In the genomic region with DNA sequence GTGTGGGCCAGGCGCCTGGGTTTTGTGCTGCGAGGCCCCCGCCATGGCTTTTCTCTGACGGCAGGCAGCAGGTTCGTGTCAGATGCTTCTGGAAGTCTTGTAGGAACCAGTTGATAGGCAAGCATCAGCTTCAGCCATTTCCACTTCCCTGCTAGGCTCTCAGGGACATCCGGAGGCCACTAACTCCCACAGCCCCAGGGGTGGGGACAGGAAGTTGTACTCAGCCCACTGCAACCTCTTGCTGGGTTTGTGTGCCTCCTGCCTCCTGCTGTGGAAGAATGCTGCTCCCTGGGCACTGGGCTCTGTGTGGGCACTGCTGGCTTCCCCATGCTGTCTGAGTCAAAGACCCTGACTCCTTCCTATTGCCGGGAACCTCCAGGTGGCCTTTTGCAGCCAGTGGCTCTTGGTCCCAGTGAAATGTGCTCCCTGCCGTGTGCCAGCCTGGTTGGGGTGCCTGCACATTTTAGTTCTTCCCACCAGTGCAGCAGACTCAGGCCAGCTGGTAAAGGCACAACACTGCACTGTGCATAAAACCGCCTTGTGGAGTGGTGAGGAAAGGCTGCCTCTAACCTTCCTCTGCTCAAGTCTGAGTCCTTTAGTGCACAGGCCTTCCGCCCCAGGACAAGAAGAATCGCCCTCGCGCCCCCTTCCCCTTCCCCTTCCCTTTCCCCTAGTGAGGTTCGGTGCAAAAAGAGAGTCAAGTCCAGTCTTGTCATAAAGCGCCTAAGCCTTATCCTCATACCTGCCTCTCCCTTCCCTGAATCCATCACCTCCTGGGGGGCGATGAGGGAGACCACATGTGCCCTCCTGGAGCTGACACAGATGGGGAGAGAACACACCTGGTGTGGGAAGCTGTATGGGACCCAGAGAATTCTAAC, we compare ENCODE assay signal across 8 cellular contexts. TPM values are rescaled to one million over a fixed set of nuclear protein-coding genes. Genes with fewer than 3 reads are reported as not detected.
DNase-seq lines count a peak whose midpoint lies in the region; ATAC-seq and TF ChIP-seq lines count a peak whose summit lies in the region.

No MANE protein-coding gene starts in this region.

- H3K9me3 ChIP-seq in neutrophil, result no peaks in the 10 kb centered on the region

- TF ChIP-seq CTCF in neutrophil (IDR thresholded peaks at IDR 0.05) (no peak), dorsolateral prefrontal cortex (IDR thresholded peaks at IDR 0.05 in 54 of 56, conservative IDR thresholded peaks at IDR 0.05 in 2 of 56; ENCODE audit: low read depth in 1 of 56, partially characterized antibody in 56 of 56) (no peak)

- H3K27ac ChIP-seq in neutrophil (peak overlapping the region; percentile 50), dorsolateral prefrontal cortex (peak overlapping the region in 11 of 59 donors; percentile 2 to 65 (median 28))

- no peaks in the 10 kb centered on the region for H3K9me3 Mint-ChIP-seq in activated CD4-positive, alpha-beta T cell treated with anti-CD3 and anti-CD28 coated beads, Interleukin-2, amount 10 ng/mL, durations not matched to agents 24 days and 14 days
- peaks cover 1% of the 10 kb centered on the region for H3K9me3 Mint-ChIP-seq in activated naive CD8-positive, alpha-beta T cell treated with anti-CD3 and anti-CD28 coated beads, Interleukin-2, amount 10 ng/mL, durations not matched to agents 7 days and 5 days

- peak; percentile 84 for ATAC-seq in activated naive CD8-positive, alpha-beta T cell treated with anti-CD3 and anti-CD28 coated beads, Interleukin-2, amount 10 ng/mL, durations not matched to agents 7 days and 5 days (ENCODE audit: low read depth)

- peaks cover 63% of the 10 kb centered on the region for H3K4me1 Mint-ChIP-seq in activated CD4-positive, alpha-beta T cell treated with anti-CD3 and anti-CD28 coated beads, Interleukin-2, amount 10 ng/mL, durations not matched to agents 24 days and 14 days
- H3K4me1 Mint-ChIP-seq in activated naive CD8-positive, alpha-beta T cell treated with anti-CD3 and anti-CD28 coated beads, Interleukin-2, amount 10 ng/mL, durations not matched to agents 7 days and 5 days, result peaks cover 34% of the 10 kb centered on the region

- POLR2A ChIA-PET in activated naive CD8-positive, alpha-beta T cell treated with anti-CD3 and anti-CD28 coated beads, Interleukin-2, amount 10 ng/mL, durations not matched to agents 7 days and 5 days (lab: Charles Lee), result interaction anchor here (1.0 to 1.9 kb wide), 3 partner anchors 15 to 101 kb away, joined by 4 to 6 read pairs (median 6); partner anchors contain the start of gene ZNRF1

- H3K4me1 ChIP-seq in neutrophil (ENCODE audit: control insufficient read depth in 1 of 2, insufficient read depth in 1 of 2, low read depth in 1 of 2, low read length in 1 of 2), result peaks cover 32 to 33% of the 10 kb centered on the region in 2 experiments

- no peaks in the 10 kb centered on the region for H3K27me3 Mint-ChIP-seq in activated CD4-positive, alpha-beta T cell treated with anti-CD3 and anti-CD28 coated beads, Interleukin-2, amount 10 ng/mL, durations not matched to agents 24 days and 14 days
- no peaks in the 10 kb centered on the region for H3K27me3 Mint-ChIP-seq in activated naive CD8-positive, alpha-beta T cell treated with anti-CD3 and anti-CD28 coated beads, Interleukin-2, amount 10 ng/mL, durations not matched to agents 7 days and 5 days

- intact Hi-C loops in activated CD4-positive, alpha-beta T cell treated with anti-CD3 and anti-CD28 coated beads, Interleukin-2, amount 10 ng/mL, durations not matched to agents 24 days and 14 days (cut with micrococcal nuclease), result loop anchor here (1.0 to 5.0 kb wide), 2 partner anchors 102 to 398 kb away; partner anchors contain the start of gene MLKL
- intact Hi-C loops in dorsolateral prefrontal cortex (cut with DNase I), result loop anchor here in 1 of 2 donors (10.0 kb wide), 1 partner anchor 45 kb away; no protein-coding TSS in a partner anchor

- peaks cover 26% of the 10 kb centered on the region for H3K36me3 Mint-ChIP-seq in activated CD4-positive, alpha-beta T cell treated with anti-CD3 and anti-CD28 coated beads, Interleukin-2, amount 10 ng/mL, durations not matched to agents 24 days and 14 days (ENCODE audit: low read depth)
- H3K36me3 Mint-ChIP-seq in activated naive CD8-positive, alpha-beta T cell treated with anti-CD3 and anti-CD28 coated beads, Interleukin-2, amount 10 ng/mL, durations not matched to agents 7 days and 5 days, result peaks cover 2% of the 10 kb centered on the region

- H3K4me3 ChIP-seq in neutrophil (ENCODE audit: low read depth in 1 of 2, low read length in 1 of 2), result no peak overlapping the region
- H3K4me3 ChIP-seq in dorsolateral prefrontal cortex, result no peak overlapping the region

- peak overlapping the region; percentile 95 for H3K27ac Mint-ChIP-seq in activated CD4-positive, alpha-beta T cell treated with anti-CD3 and anti-CD28 coated beads, Interleukin-2, amount 10 ng/mL, durations not matched to agents 24 days and 14 days
- H3K27ac Mint-ChIP-seq in activated naive CD8-positive, alpha-beta T cell treated with anti-CD3 and anti-CD28 coated beads, Interleukin-2, amount 10 ng/mL, durations not matched to agents 7 days and 5 days, result peak overlapping the region; percentile 89

- peak; percentile 86 for DNase-seq in activated CD4-positive, alpha-beta T cell treated with anti-CD3 and anti-CD28 coated beads, Interleukin-2, amount 10 ng/mL, durations not matched to agents 24 days and 14 days
- no peak for DNase-seq in activated CD4-positive, alpha-beta T cell treated with anti-CD3 and anti-CD28 coated beads, Interleukin-2, amount 50 U/mL, for 4 hours
- DNase-seq in KBM-7 (peak; percentile 86), kidney tubule cell (ENCODE audit: low spot score) (no peak), dorsolateral prefrontal cortex (no peak), NCI-H1694 treated with DMSO at 0.1 percent for 48 hours (lab: John Stamatoyannopoulos, UW) (no peak)
- no peak for DNase-seq in activated naive CD8-positive, alpha-beta T cell treated with anti-CD3 and anti-CD28 coated beads, Interleukin-2, amount 10 ng/mL, durations not matched to agents 7 days and 5 days

- H3K27me3 ChIP-seq in neutrophil (no peaks in the 10 kb centered on the region), dorsolateral prefrontal cortex (no peaks in the 10 kb centered on the region)

- H3K4me3 Mint-ChIP-seq in activated CD4-positive, alpha-beta T cell treated with anti-CD3 and anti-CD28 coated beads, Interleukin-2, amount 10 ng/mL, durations not matched to agents 24 days and 14 days, result peak overlapping the region; percentile 74
- peak overlapping the region; percentile 65 for H3K4me3 Mint-ChIP-seq in activated naive CD8-positive, alpha-beta T cell treated with anti-CD3 and anti-CD28 coated beads, Interleukin-2, amount 10 ng/mL, durations not matched to agents 7 days and 5 days

- in situ Hi-C loops in KBM-7 (cut with MboI; ENCODE audit: low pct_unique_long_range_greater_than_20kb, low sequenced_read_pairs), result no loop called here

- H3K36me3 ChIP-seq in neutrophil, result no peaks in the 10 kb centered on the region

RNA-seq across cellular contexts. Expression of gene LDHD, which starts 16.6 kb away (rescaled TPM):
- total RNA-seq in activated CD4-positive, alpha-beta T cell treated with anti-CD3 and anti-CD28 coated beads, Interleukin-2, amount 10 ng/mL, durations not matched to agents 24 days and 14 days, result 0.09 and 0.24 TPM in 2 replicates
- not detected for total RNA-seq in activated naive CD8-positive, alpha-beta T cell treated with anti-CD3 and anti-CD28 coated beads, Interleukin-2, amount 10 ng/mL, durations not matched to agents 7 days and 5 days
- 10 to 100 TPM; 13.5 to 41.4 (median 22.3) TPM for total RNA-seq in dorsolateral prefrontal cortex

RNA-seq across cellular contexts. Expression of gene ZFP1, which starts 48.3 kb away (rescaled TPM):
- 14.3 and 16.5 TPM in 2 replicates for total RNA-seq in activated CD4-positive, alpha-beta T cell treated with anti-CD3 and anti-CD28 coated beads, Interleukin-2, amount 10 ng/mL, durations not matched to agents 24 days and 14 days
- 10 to 100 TPM; 16.2 to 16.3 TPM for total RNA-seq in activated naive CD8-positive, alpha-beta T cell treated with anti-CD3 and anti-CD28 coated beads, Interleukin-2, amount 10 ng/mL, durations not matched to agents 7 days and 5 days
- 10 to 100 TPM; 23.0 to 53.7 (median 36.8) TPM for total RNA-seq in dorsolateral prefrontal cortex

Comparison
In these comparisons a context has a peak if more than half of its experiments do, and no peak if none do; other contexts are left out.
1. DNase-seq: peak in activated CD4-positive, alpha-beta T cell treated with anti-CD3 and anti-CD28 coated beads, Interleukin-2, amount 10 ng/mL, durations not matched to agents 24 days and 14 days (single experiment) and KBM-7 (single experiment); none in activated CD4-positive, alpha-beta T cell treated with anti-CD3 and anti-CD28 coated beads, Interleukin-2, amount 50 U/mL, for 4 hours (0 of 2), activated naive CD8-positive, alpha-beta T cell treated with anti-CD3 and anti-CD28 coated beads, Interleukin-2, amount 10 ng/mL, durations not matched to agents 7 days and 5 days (single experiment), kidney tubule cell (single experiment), dorsolateral prefrontal cortex (0 of 10) and NCI-H1694 treated with DMSO at 0.1 percent for 48 hours (single experiment).
2. RNA of gene LDHD, which starts 16.6 kb away (total RNA-seq): 13.5 to 41.4 TPM in dorsolateral prefrontal cortex; 0.09 to 0.24 TPM in activated CD4-positive, alpha-beta T cell treated with anti-CD3 and anti-CD28 coated beads, Interleukin-2, amount 10 ng/mL, durations not matched to agents 24 days and 14 days and not detected in activated naive CD8-positive, alpha-beta T cell treated with anti-CD3 and anti-CD28 coated beads, Interleukin-2, amount 10 ng/mL, durations not matched to agents 7 days and 5 days; every median in the first group is over 10 times any median in the second.